8 cellular contexts compared by ENCODE assay signal in the genomic region with DNA sequence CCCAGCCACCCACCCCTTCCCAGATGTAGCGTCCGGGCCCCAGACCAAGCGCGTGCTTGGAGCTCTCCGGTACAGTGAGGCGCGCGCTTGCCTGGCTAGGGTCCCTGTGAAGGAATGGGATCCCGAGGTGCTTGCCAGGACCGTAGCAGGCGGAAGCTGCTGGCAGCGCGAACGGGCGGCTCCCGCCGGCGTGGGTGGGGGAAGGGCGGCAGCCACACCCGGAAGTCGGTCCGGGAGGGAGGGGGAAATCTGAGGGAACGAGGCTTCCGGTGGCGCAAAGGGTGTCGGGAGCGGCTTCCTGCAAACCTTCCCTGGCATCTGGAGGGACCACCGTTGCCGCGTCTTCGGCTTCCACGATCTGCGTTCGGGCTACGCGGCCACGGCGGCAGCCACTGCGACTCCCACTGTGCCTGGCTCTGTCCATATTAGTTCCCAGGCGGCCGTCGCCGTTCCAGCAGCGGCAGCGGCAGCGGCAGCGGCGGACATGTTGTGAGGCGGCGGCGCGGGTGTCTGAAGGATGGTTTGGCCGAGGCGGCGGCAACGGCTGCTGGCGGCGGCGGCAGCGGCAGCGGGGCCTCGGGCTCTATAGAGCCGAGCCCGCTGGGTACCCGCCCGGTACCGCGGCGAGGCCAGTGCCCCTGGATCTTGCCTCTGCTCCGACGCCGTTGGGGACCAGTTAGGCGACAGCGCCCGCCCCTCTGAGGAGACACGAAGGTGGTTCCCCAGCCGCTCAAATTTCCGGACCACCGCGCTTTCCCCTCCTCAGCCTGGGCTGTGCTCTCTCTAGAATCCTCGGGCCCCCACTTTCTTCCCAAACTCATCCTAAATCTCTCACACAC. TPM values are rescaled to one million over a fixed set of nuclear protein-coding genes. Genes with fewer than 3 reads are reported as not detected.
DNase-seq lines count a peak whose midpoint lies in the region; ATAC-seq and TF ChIP-seq lines count a peak whose summit lies in the region.

A gene (plus strand): TSS at position 275 of the 839 bp plus-strand sequence. CDS start 739 bp downstream, outside the sequence.

- peak within 1 kb of the TSS; percentile 95 for H3K27ac ChIP-seq in RWPE1

- no peak for TF ChIP-seq CTCF in RWPE1 (conservative IDR thresholded peaks at IDR 0.05; ENCODE audit: low read depth)
- TF ChIP-seq CTCF in natural killer cell (IDR thresholded peaks at IDR 0.05) = no peak

- peak; percentile 74 to 89 (median 78) for ATAC-seq in natural killer cell

- H3K9me3 Mint-ChIP-seq in natural killer cell = no peaks in the 10 kb centered on the region

- intact Hi-C loops in natural killer cell (cut with micrococcal nuclease) = loop anchor here (1.0 to 2.0 kb wide), 3 partner anchors 166 to 501 kb away; a partner anchor contains a TSS

- H3K36me3 Mint-ChIP-seq in natural killer cell = no peaks in the 10 kb centered on the region

- H3K27ac Mint-ChIP-seq in natural killer cell = peak within 1 kb of the TSS; percentile 99 to 100

- H3K27me3 Mint-ChIP-seq in natural killer cell (ENCODE audit: low read depth in 2 of 2) = no peaks in the 10 kb centered on the region

- POLR2A ChIA-PET in RWPE1 (lab: Yijun Ruan, JAX; ENCODE audit: low non-redundant PET) = interaction anchor here (0.5 to 0.8 kb wide), 5 partner anchors 10 to 1034 kb away, joined by 3 to 10 read pairs (median 3); no protein-coding TSS in a partner anchor

- CTCF ChIA-PET in RWPE1 (lab: Yijun Ruan, JAX) = interaction anchor here (0.6 kb wide), 1 partner anchor 680 kb away, joined by 3 read pairs; no protein-coding TSS in a partner anchor

- peak within 1 kb of the TSS; percentile 100 for H3K4me3 Mint-ChIP-seq in natural killer cell

- peaks cover 46 to 48% of the 10 kb centered on the region in 2 donors for H3K4me1 Mint-ChIP-seq in natural killer cell

- DNase-seq in ELF-1 (ENCODE audit: low read depth, low spot score) = peak; percentile 96
- DNase-seq in H4 (ENCODE audit: low spot score) = peak; percentile 79
- peak; percentile 91 for DNase-seq in LoVo (ENCODE audit: low spot score)
- DNase-seq in RWPE1 (ENCODE audit: low spot score) = peak; percentile 93
- DNase-seq in activated T-helper 9 cell treated with anti-CD3 and anti-CD28 coated beads, Interleukin-2, amount 50 U/mL, for 16 hours (ENCODE audit: low read depth) = peak; percentile 87
- DNase-seq in fibroblast of peridontal ligament (ENCODE audit: extremely low read depth) = peak; percentile 93
- DNase-seq in natural killer cell = peak; percentile 86
- peak; percentile 85 to 92 (median 87) for DNase-seq in stimulated activated naive CD4-positive, alpha-beta T cell (lab: John Stamatoyannopoulos, UW)

RNA-seq across cellular contexts. Expression of the gene that starts here (rescaled TPM):
- 24.9 and 27.7 TPM in 2 replicates for total RNA-seq in H4 (2014; rRNA removed; shearing (Covaris generic))
- total RNA-seq in natural killer cell = 10 to 100 TPM; 84.3 to 91.4 (median 85.3) TPM

Comparison
In these comparisons a context has a peak if more than half of its experiments do, and no peak if none do; other contexts are left out.
1. Peak in every context shown above with its lines: DNase-seq, ATAC-seq and H3K27ac ChIP-seq.